Comparison of ENCODE assay signal across 1 cellular context in genomic region chr16:73092236-73092781, GRCh38.
TF ChIP-seq lines count a peak whose summit lies in the region.

No MANE protein-coding gene starts in this region.

TF ChIP-seq in HepG2, 621 proteins besides CTCF, POLR2A, EP300 and RAD21 (continued from another document and continues in another):
- TF ChIP-seq PATZ1 (CRISPR knock-in tag; IDR thresholded peaks at IDR 0.05) (peak; percentile 58; the same call in 1 of the 2 replicates), MATR3 (CRISPR knock-in tag; IDR thresholded peaks at IDR 0.05) (no peak), GABPB1 (CRISPR knock-in tag; IDR thresholded peaks at IDR 0.05) (peak; percentile 60), GTF2F1 (IDR thresholded peaks at IDR 0.05; ENCODE audit: low read length) (no peak), MIXL1 (CRISPR knock-in tag; IDR thresholded peaks at IDR 0.05) (peak; percentile 66; the same call in 1 of the 2 replicates), ZBTB8A (CRISPR knock-in tag; IDR thresholded peaks at IDR 0.05; ENCODE audit: borderline replicate concordance, low read depth) (no peak), ZNF746 (CRISPR knock-in tag; IDR thresholded peaks at IDR 0.05) (no peak), ZXDC (CRISPR knock-in tag; IDR thresholded peaks at IDR 0.05) (no peak), FOXA3 (CRISPR knock-in tag; IDR thresholded peaks at IDR 0.05) (peak; percentile 38; the same call in 1 of the 2 replicates), DRAP1 (CRISPR knock-in tag; IDR thresholded peaks at IDR 0.05) (peak; percentile 22; the same call in 1 of the 2 replicates), TFE3 (CRISPR knock-in tag; IDR thresholded peaks at IDR 0.05) (no peak), KDM5A (IDR thresholded peaks at IDR 0.05; ENCODE audit: borderline replicate concordance, low read length) (no peak), GATAD1 (CRISPR knock-in tag; IDR thresholded peaks at IDR 0.05) (peak; percentile 40; the same call in 1 of the 2 replicates), SUZ12 (IDR thresholded peaks at IDR 0.05; ENCODE audit: low read depth, low read length) (no peak), ZNF687 (CRISPR knock-in tag; IDR thresholded peaks at IDR 0.05) (peak; percentile 85), ZBTB7B (CRISPR knock-in tag; IDR thresholded peaks at IDR 0.05) (0 out of 2 replicates have a peak, but pooled peaks have one; percentile 43), HMG20A (CRISPR knock-in tag; IDR thresholded peaks at IDR 0.05; ENCODE audit: borderline replicate concordance) (0 out of 2 replicates have a peak, but pooled peaks have one; percentile 22), CHD2 (IDR thresholded peaks at IDR 0.05; ENCODE audit: low read depth, low read length) (no peak), HOXA7 (CRISPR knock-in tag; IDR thresholded peaks at IDR 0.05) (no peak), ZNF124 (CRISPR knock-in tag; IDR thresholded peaks at IDR 0.05) (0 out of 2 replicates have a peak, but pooled peaks have one; percentile 32), HNRNPL (IDR thresholded peaks at IDR 0.05; ENCODE audit: low read depth, low read length) (no peak), JUNB (CRISPR knock-in tag; IDR thresholded peaks at IDR 0.05; ENCODE audit: borderline replicate concordance) (no peak), TFDP1 (CRISPR knock-in tag; IDR thresholded peaks at IDR 0.05; ENCODE audit: borderline replicate concordance) (peak; percentile 47; the same call in 1 of the 2 replicates), ZFY (CRISPR knock-in tag; IDR thresholded peaks at IDR 0.05) (peak; percentile 58), ZFP36L1 (CRISPR knock-in tag; IDR thresholded peaks at IDR 0.05) (peak; percentile 54; the same call in 1 of the 2 replicates), ZNF552 (CRISPR knock-in tag; IDR thresholded peaks at IDR 0.05; ENCODE audit: borderline replicate concordance) (no peak), ATF4 (CRISPR knock-in tag; IDR thresholded peaks at IDR 0.05) (no peak), FOXP4 (CRISPR knock-in tag; IDR thresholded peaks at IDR 0.05) (no peak), ZNF264 (CRISPR knock-in tag; IDR thresholded peaks at IDR 0.05) (0 out of 2 replicates have a peak, but pooled peaks have one; percentile 18), FOXP1 (IDR thresholded peaks at IDR 0.05) (no peak), FOXP1 (CRISPR knock-in tag; IDR thresholded peaks at IDR 0.05) (peak; percentile 24; the same call in 1 of the 2 replicates), ZNF549 (CRISPR knock-in tag; IDR thresholded peaks at IDR 0.05) (no peak), KLF11 (CRISPR knock-in tag; IDR thresholded peaks at IDR 0.05) (peak; percentile 68; the same call in 1 of the 2 replicates), ZNF414 (CRISPR knock-in tag; IDR thresholded peaks at IDR 0.05) (no peak), ZNF75D (CRISPR knock-in tag; IDR thresholded peaks at IDR 0.05; ENCODE audit: borderline replicate concordance) (no peak), PAXIP1 (CRISPR knock-in tag; conservative IDR thresholded peaks at IDR 0.05) (peak; percentile 30; the same call in 1 of the 2 replicates), ZSCAN31 (CRISPR knock-in tag; IDR thresholded peaks at IDR 0.05; ENCODE audit: low read depth) (no peak), KDM2A (CRISPR knock-in tag; IDR thresholded peaks at IDR 0.05; ENCODE audit: borderline replicate concordance, low read depth) (peak; percentile 52; the same call in 1 of the 2 replicates), ZNF557 (CRISPR knock-in tag; IDR thresholded peaks at IDR 0.05) (0 out of 2 replicates have a peak, but pooled peaks have one; percentile 41), MTERF4 (CRISPR knock-in tag; IDR thresholded peaks at IDR 0.05) (no peak), FOXM1 (CRISPR knock-in tag; IDR thresholded peaks at IDR 0.05) (no peak)
